Comparison of ENCODE assay signal across 15 cellular contexts in genomic region chr9:92971121-92971520, GRCh38. TPM values are rescaled to one million over a fixed set of nuclear protein-coding genes. Genes with fewer than 3 reads are reported as not detected.
DNase-seq lines count a peak whose midpoint lies in the region; ATAC-seq and TF ChIP-seq lines count a peak whose summit lies in the region.
"Had no signal": no experiment of that assay in that cellular context is flagged by ENCODE, and none has a peak within 500 bp of the region (broad histone marks: within the 10 kb centered on the region; RNA-seq: fewer than 3 reads in every experiment).

No MANE protein-coding gene starts in this region.

- peak overlapping the region; percentile 95 for H3K27ac ChIP-seq in CD4-positive, alpha-beta T cell (ENCODE audit: low read depth, low read length)
- H3K27ac ChIP-seq in H9 (ENCODE audit: insufficient read length, low read depth, low read length): peak overlapping the region; percentile 55
- H3K27ac ChIP-seq: epithelial cell of prostate, right lobe of liver had no signal

- CTCF ChIA-PET in CD4-positive, alpha-beta T cell (lab: Charles Lee): interaction anchor here (1.0 kb wide), 1 partner anchor 14 kb away, joined by 4 read pairs; no protein-coding TSS in a partner anchor

- H3K23ac ChIP-seq in H9 (ENCODE audit: insufficient read length, low read depth, low read length): no peak overlapping the region

- H4K8ac ChIP-seq in H9 (replicated peaks; ENCODE audit: insufficient read length, low read depth, low read length): no peak overlapping the region

- no peak overlapping the region for H2AFZ ChIP-seq in H9 (ENCODE audit: low read length)

- no peaks in the 10 kb centered on the region for H3K79me1 ChIP-seq in H9 (ENCODE audit: insufficient read depth, low read depth, low read length, poor library complexity, severe bottlenecking)

- peak overlapping the region; percentile 81 for H3K4me3 Mint-ChIP-seq in CD4-positive, alpha-beta T cell
- 0 out of 5 replicates have a peak overlapping the region, but pooled peaks of 1 of the 2 experiments have one; percentile 23 for H3K4me3 Mint-ChIP-seq in H9
- peak overlapping the region; percentile 62 for H3K4me3 Mint-ChIP-seq in activated naive CD8-positive, alpha-beta T cell treated with anti-CD3 and anti-CD28 coated beads for 36 hours
- H3K4me3 Mint-ChIP-seq in natural killer cell treated with Interleukin-12 subunit alpha and Interleukin-12 subunit beta and Interleukin-15 and Interleukin-18, amount 100 ng/mL, for 72 hours: peak overlapping the region; percentile 48
- H3K4me3 Mint-ChIP-seq: nephron had no signal

- no peaks in the 10 kb centered on the region for H3K23me2 ChIP-seq in H9 (ENCODE audit: insufficient read length, low read depth, low read length, poor library complexity, severe bottlenecking)

- H3T11ph ChIP-seq in H9 (ENCODE audit: low read length): no peak overlapping the region

- no peak overlapping the region for H2BK20ac ChIP-seq in H9 (ENCODE audit: low read depth, low read length, poor library complexity, severe bottlenecking)

- H3K27me3 Mint-ChIP-seq in CD4-positive, alpha-beta T cell: no peaks in the 10 kb centered on the region
- no peaks in the 10 kb centered on the region; the same call in 1 of the 2 replicates for H3K27me3 Mint-ChIP-seq in H9 (ENCODE audit: low read depth)
- H3K27me3 Mint-ChIP-seq in activated naive CD8-positive, alpha-beta T cell treated with anti-CD3 and anti-CD28 coated beads for 36 hours: no peaks in the 10 kb centered on the region
- no peaks in the 10 kb centered on the region for H3K27me3 Mint-ChIP-seq in natural killer cell treated with Interleukin-12 subunit alpha and Interleukin-12 subunit beta and Interleukin-15 and Interleukin-18, amount 100 ng/mL, for 72 hours

- H3K14ac ChIP-seq in H9 (ENCODE audit: insufficient read depth, low read length): no peak overlapping the region

- peak in 1 of 10 experiments; percentile 8 for DNase-seq in CD4-positive, alpha-beta T cell
- DNase-seq in H9: no peak
- no peak for DNase-seq in activated naive CD8-positive, alpha-beta T cell treated with anti-CD3 and anti-CD28 coated beads for 36 hours
- no peak for DNase-seq in natural killer cell treated with Interleukin-12 subunit alpha and Interleukin-12 subunit beta and Interleukin-15 and Interleukin-18, amount 100 ng/mL, for 72 hours (ENCODE audit: low spot score)
- no peak for DNase-seq in effector CD4-positive, alpha-beta T cell
- DNase-seq in 8988T: no peak
- no peak for DNase-seq in cerebellar cortex (ENCODE audit: low spot score)
- DNase-seq: Calu3, NCI-H146, NCI-H774, right lobe of liver, SHP77 had no signal

- no peak overlapping the region for H3K56ac ChIP-seq in H9 (ENCODE audit: insufficient read length, low read depth, low read length)

- TF ChIP-seq CTCF in CD4-positive, alpha-beta T cell (IDR thresholded peaks at IDR 0.05): no peak
- TF ChIP-seq CTCF in H9 (conservative IDR thresholded peaks at IDR 0.05): no peak

- H3K18ac ChIP-seq in H9 (ENCODE audit: insufficient read length, low read depth, low read length): no peak overlapping the region

- H4K5ac ChIP-seq in H9 (ENCODE audit: insufficient read length, low read depth, low read length): no peak overlapping the region

- peaks cover 11% of the 10 kb centered on the region for H3K4me1 ChIP-seq in H9 (ENCODE audit: insufficient read depth, low read length)
- H3K4me1 ChIP-seq: right lobe of liver had no signal

- H3K9me3 ChIP-seq in CD4-positive, alpha-beta T cell (ENCODE audit: control insufficient read depth, low read length): no peaks in the 10 kb centered on the region
- no peaks in the 10 kb centered on the region for H3K9me3 ChIP-seq in H9 (ENCODE audit: control insufficient read depth, low read depth, low read length)
- H3K9me3 ChIP-seq: right lobe of liver had no signal

- no peak for ATAC-seq in CD4-positive, alpha-beta T cell (ENCODE audit: poor library complexity)
- no peak for ATAC-seq in natural killer cell treated with Interleukin-12 subunit alpha and Interleukin-12 subunit beta and Interleukin-15 and Interleukin-18, amount 100 ng/mL, for 72 hours
- ATAC-seq in GM19463 (IDR thresholded peaks at IDR 0.05; ENCODE audit: unreplicated experiment): no peak
- ATAC-seq: right lobe of liver had no signal

- H3K27me3 ChIP-seq in CD4-positive, alpha-beta T cell (ENCODE audit: control insufficient read depth, insufficient read depth, low read length): no peaks in the 10 kb centered on the region
- H3K27me3 ChIP-seq in H9 (ENCODE audit: insufficient read depth, low read length): no peaks in the 10 kb centered on the region
- H3K27me3 ChIP-seq: right lobe of liver had no signal

- no peak overlapping the region for H4K91ac ChIP-seq in H9 (ENCODE audit: insufficient read length, low read depth, low read length)

- POLR2A ChIA-PET in CD4-positive, alpha-beta T cell (lab: Charles Lee): interaction anchor here (1.0 to 2.4 kb wide), 4 partner anchors 17 to 69 kb away, joined by 3 to 9 read pairs (median 6); no protein-coding TSS in a partner anchor

- H2BK5ac ChIP-seq in H9 (ENCODE audit: insufficient read length, low read length): no peak overlapping the region

- no peak overlapping the region for H3K4ac ChIP-seq in H9 (ENCODE audit: low read depth, low read length)

- no peak overlapping the region for H2AK5ac ChIP-seq in H9 (ENCODE audit: insufficient read length, low read length)

- no peak overlapping the region for H3K9ac ChIP-seq in H9 (ENCODE audit: extremely low read depth, insufficient read length, low read length)

- no CpG with 5 or more reads among the region's 5 CpGs for WGBS in H9 (ENCODE audit: extremely low coverage, insufficient read length, low lambda C conversion rate)

- intact Hi-C loops in CD4-positive, alpha-beta T cell (cut with DNase I, micrococcal nuclease): loop anchor here in 1 of 2 experiments (2.0 kb wide), 1 partner anchor 14 kb away; no protein-coding TSS in a partner anchor

- no peaks in the 10 kb centered on the region for H4K20me1 ChIP-seq in H9 (ENCODE audit: control insufficient read depth, insufficient read depth, insufficient read length)

- H3K4me1 Mint-ChIP-seq in CD4-positive, alpha-beta T cell (ENCODE audit: low read depth): peaks cover 92% of the 10 kb centered on the region
- peaks cover 43 to 56% of the 10 kb centered on the region in 2 experiments for H3K4me1 Mint-ChIP-seq in H9
- H3K4me1 Mint-ChIP-seq in activated naive CD8-positive, alpha-beta T cell treated with anti-CD3 and anti-CD28 coated beads for 36 hours: peaks cover 86% of the 10 kb centered on the region
- peaks cover 73 to 74% of the 10 kb centered on the region in 2 donors for H3K4me1 Mint-ChIP-seq in natural killer cell treated with Interleukin-12 subunit alpha and Interleukin-12 subunit beta and Interleukin-15 and Interleukin-18, amount 100 ng/mL, for 72 hours (ENCODE audit: low read depth in 2 of 2)

- H3K36me3 Mint-ChIP-seq in CD4-positive, alpha-beta T cell (ENCODE audit: low read depth): peaks cover 91% of the 10 kb centered on the region
- H3K36me3 Mint-ChIP-seq in H9 (ENCODE audit: insufficient read depth in 1 of 3, low read depth in 3 of 3): no peaks in the 10 kb centered on the region; a peak in 2 of 7 replicates
- peaks cover 53% of the 10 kb centered on the region for H3K36me3 Mint-ChIP-seq in activated naive CD8-positive, alpha-beta T cell treated with anti-CD3 and anti-CD28 coated beads for 36 hours
- no peaks in the 10 kb centered on the region for H3K36me3 Mint-ChIP-seq in natural killer cell treated with Interleukin-12 subunit alpha and Interleukin-12 subunit beta and Interleukin-15 and Interleukin-18, amount 100 ng/mL, for 72 hours

- no peaks in the 10 kb centered on the region for H3K79me2 ChIP-seq in H9 (ENCODE audit: insufficient read depth, low read length)

- H2BK120ac ChIP-seq in H9 (ENCODE audit: low read depth, low read length, poor library complexity, severe bottlenecking): no peak overlapping the region

- no peaks in the 10 kb centered on the region for H3K9me3 Mint-ChIP-seq in CD4-positive, alpha-beta T cell
- no peaks in the 10 kb centered on the region; a peak in 1 of 5 replicates for H3K9me3 Mint-ChIP-seq in H9
- no peaks in the 10 kb centered on the region for H3K9me3 Mint-ChIP-seq in activated naive CD8-positive, alpha-beta T cell treated with anti-CD3 and anti-CD28 coated beads for 36 hours
- H3K9me3 Mint-ChIP-seq in natural killer cell treated with Interleukin-12 subunit alpha and Interleukin-12 subunit beta and Interleukin-15 and Interleukin-18, amount 100 ng/mL, for 72 hours: no peaks in the 10 kb centered on the region
- H3K9me3 Mint-ChIP-seq: nephron had no signal

- H2BK15ac ChIP-seq in H9 (ENCODE audit: low read depth, low read length): no peak overlapping the region

- H3K27ac Mint-ChIP-seq in CD4-positive, alpha-beta T cell: peak overlapping the region; percentile 99
- peak overlapping the region; percentile 96 to 98 (median 96) for H3K27ac Mint-ChIP-seq in H9
- H3K27ac Mint-ChIP-seq in activated naive CD8-positive, alpha-beta T cell treated with anti-CD3 and anti-CD28 coated beads for 36 hours: peak overlapping the region; percentile 78
- H3K27ac Mint-ChIP-seq in natural killer cell treated with Interleukin-12 subunit alpha and Interleukin-12 subunit beta and Interleukin-15 and Interleukin-18, amount 100 ng/mL, for 72 hours: peak overlapping the region; percentile 24 to 69
- H3K27ac Mint-ChIP-seq: nephron had no signal

- H3K4me2 ChIP-seq in H9 (ENCODE audit: insufficient read depth, insufficient read length, low read length): no peak overlapping the region

- H2BK12ac ChIP-seq in H9 (ENCODE audit: insufficient read length, low read depth, low read length): peak overlapping the region; percentile 0

RNA-seq across cellular contexts. Expression of gene FGD3, which starts 23.8 kb away (rescaled TPM):
- total RNA-seq in CD4-positive, alpha-beta T cell: 10 to 100 TPM; 91.0 to 95.7 TPM
- total RNA-seq in H9 (2021): 1.7 and 1.8 TPM in 2 replicates
- total RNA-seq in activated naive CD8-positive, alpha-beta T cell treated with anti-CD3 and anti-CD28 coated beads for 36 hours: 10 to 100 TPM; 41.5 to 42.9 TPM
- total RNA-seq in natural killer cell treated with Interleukin-12 subunit alpha and Interleukin-12 subunit beta and Interleukin-15 and Interleukin-18, amount 100 ng/mL, for 72 hours: 10 to 100 TPM; 42.0 to 43.3 TPM

Comparison
In these comparisons a context has a peak if more than half of its experiments do, and no peak if none do; other contexts are left out.
1. H3K27ac Mint-ChIP-seq: peak in every context shown above with its lines; median percentile 99 in CD4-positive, alpha-beta T cell; 96 in H9; 78 in activated naive CD8-positive, alpha-beta T cell treated with anti-CD3 and anti-CD28 coated beads for 36 hours; 46 in natural killer cell treated with Interleukin-12 subunit alpha and Interleukin-12 subunit beta and Interleukin-15 and Interleukin-18, amount 100 ng/mL, for 72 hours.
2. RNA of gene FGD3, which starts 23.8 kb away (total RNA-seq): 91.0 to 95.7 TPM in CD4-positive, alpha-beta T cell, 42.0 to 43.3 TPM in natural killer cell treated with Interleukin-12 subunit alpha and Interleukin-12 subunit beta and Interleukin-15 and Interleukin-18, amount 100 ng/mL, for 72 hours and 41.5 to 42.9 TPM in activated naive CD8-positive, alpha-beta T cell treated with anti-CD3 and anti-CD28 coated beads for 36 hours; 1.7 to 1.8 TPM in H9; every median in the first group is over 10 times any median in the second.